ENCODE assay signal across 8 cellular contexts in genomic region chr12:31027006-31027405, GRCh38. TPM values are rescaled to one million over a fixed set of nuclear protein-coding genes. Genes with fewer than 3 reads are reported as not detected.
DNase-seq lines count a peak whose midpoint lies in the region; TF ChIP-seq lines count a peak whose summit lies in the region.
"Not testable (repeated sequence)": the region's sequence is repeated elsewhere in the genome, so short reads cannot be mapped to it uniquely, and the experiment has no call there.

No MANE protein-coding gene starts in this region.

- not testable (repeated sequence) for H3K4me2 ChIP-seq in OCI-LY1 (ENCODE audit: low read length); PC-9; neuronal stem cell (ENCODE audit: insufficient read depth, low read length, poor library complexity, severe bottlenecking); trophoblast cell (ENCODE audit: low read length)

- not testable (repeated sequence) for H2BK15ac ChIP-seq in neuronal stem cell (ENCODE audit: low read length)

- POLR2A ChIA-PET in HEK293 (lab: Yijun Ruan, JAX) = not testable (repeated sequence)
- POLR2A ChIA-PET in PC-9 (lab: Charles Lee; ENCODE audit: unreplicated experiment) = interaction anchor here (0.5 kb wide), 1 partner anchor 131 kb away, joined by 4 read pairs; no protein-coding TSS in a partner anchor

- H3K18ac ChIP-seq in neuronal stem cell (ENCODE audit: low read length); trophoblast cell (ENCODE audit: low read length): not testable (repeated sequence)

- BruUV-seq in PC-9 (replicated peaks; lab: Mats Ljungman, UMichigan) = not testable (repeated sequence)

- not testable (repeated sequence) for H4K20me1 ChIP-seq in OCI-LY1 (ENCODE audit: insufficient read depth, low read length); PC-9 (ENCODE audit: insufficient read depth)

- H3K4me3 ChIP-seq in HEK293 (ENCODE audit: low read depth, low read length); OCI-LY1 (ENCODE audit: low read depth, low read length, poor library complexity, severe bottlenecking); PC-9; neuronal stem cell (ENCODE audit: low read length in 2 of 2); trophoblast cell (ENCODE audit: low read depth, low read length); vagina: not testable (repeated sequence)

- H3K79me2 ChIP-seq in OCI-LY1 (ENCODE audit: insufficient read depth, low read length); PC-9 (ENCODE audit: low read depth); trophoblast cell (ENCODE audit: control insufficient read depth, insufficient read depth, low read length, poor library complexity): not testable (repeated sequence)

- TF ChIP-seq CTCF in HEK293 (tag by site-specific recombination; IDR thresholded peaks at IDR 0.05); OCI-LY1 (IDR thresholded peaks at IDR 0.05; ENCODE audit: low read length); PC-9 (conservative IDR thresholded peaks at IDR 0.05); vagina (IDR thresholded peaks at IDR 0.05): not testable (repeated sequence)

- H3K4ac ChIP-seq in neuronal stem cell (ENCODE audit: low read length); trophoblast cell (ENCODE audit: low read depth, low read length): not testable (repeated sequence)

- not testable (repeated sequence) for H2AK5ac ChIP-seq in neuronal stem cell (ENCODE audit: low read depth, low read length); trophoblast cell (ENCODE audit: low read length)

- H3K9me3 ChIP-seq in HEK293 (ENCODE audit: control insufficient read depth, insufficient read depth, low read depth, low read length); OCI-LY1 (ENCODE audit: low read length); neuronal stem cell (replicated peaks in 1 of 2; ENCODE audit: control insufficient read depth in 2 of 2, insufficient read depth in 1 of 2, low read depth in 1 of 2, low read length in 2 of 2); trophoblast cell (ENCODE audit: insufficient read depth, low read depth, low read length); vagina: not testable (repeated sequence)
- peaks cover 10% of the 10 kb centered on the region for H3K9me3 ChIP-seq in PC-9 (ENCODE audit: insufficient read depth, low read depth)

- not testable (repeated sequence) for H3K9me2 ChIP-seq in OCI-LY1 (ENCODE audit: low read depth, low read length); PC-9 (ENCODE audit: insufficient read depth)

- not testable (repeated sequence) for H3K23ac ChIP-seq in neuronal stem cell (ENCODE audit: low read depth, low read length, poor library complexity); trophoblast cell (ENCODE audit: low read length)

- H2BK120ac ChIP-seq in neuronal stem cell (ENCODE audit: low read depth, low read length); trophoblast cell (ENCODE audit: insufficient read depth, low read length, poor library complexity): not testable (repeated sequence)

- not testable (repeated sequence) for H3K79me1 ChIP-seq in neuronal stem cell (ENCODE audit: low read depth, low read length); trophoblast cell (ENCODE audit: low read length)

- H4K12ac ChIP-seq in trophoblast cell (ENCODE audit: low read depth, low read length) = not testable (repeated sequence)

- not testable (repeated sequence) for H3K9ac ChIP-seq in OCI-LY1 (ENCODE audit: low read length); neuronal stem cell (ENCODE audit: low read depth, low read length, poor library complexity); trophoblast cell (ENCODE audit: low read length)

- no CpG with 5 or more reads among the region's 5 CpGs for WGBS in neuronal stem cell (ENCODE audit: extremely low coverage in 2 of 2, insufficient read length in 2 of 2, insufficient replicate concordance in 1 of 2), 2 donors
- WGBS in trophoblast cell (ENCODE audit: extremely low coverage, insufficient coverage, insufficient read length) = no CpG with 5 or more reads among the region's 5 CpGs

- TF ChIP-seq POLR2A in vagina (IDR thresholded peaks at IDR 0.05) = not testable (repeated sequence)

- H3K27me3 ChIP-seq in OCI-LY1 (ENCODE audit: insufficient read depth, low read length); PC-9 (ENCODE audit: insufficient read depth, low read depth); neuronal stem cell (ENCODE audit: control insufficient read depth in 3 of 3, insufficient read depth in 3 of 3, low read depth in 1 of 3, low read length in 3 of 3); trophoblast cell (ENCODE audit: insufficient read depth, low read length); vagina: not testable (repeated sequence)

- intact Hi-C loops in PC-9 (cut with micrococcal nuclease; ENCODE audit: unreplicated experiment); vagina (cut with DNase I): not testable (repeated sequence)

- H3K4me1 ChIP-seq in HEK293 (ENCODE audit: control insufficient read depth, insufficient read depth, low read length); neuronal stem cell (ENCODE audit: control insufficient read depth in 2 of 2, insufficient read depth in 1 of 2, low read depth in 1 of 2, low read length in 2 of 2); trophoblast cell (ENCODE audit: control insufficient read depth in 1 of 2, insufficient read depth in 2 of 2, low read length in 2 of 2); vagina: not testable (repeated sequence)
- H3K4me1 ChIP-seq in OCI-LY1 (ENCODE audit: insufficient read depth, low read length, severe bottlenecking) = peaks cover 86% of the 10 kb centered on the region
- H3K4me1 ChIP-seq in PC-9 (replicated peaks; ENCODE audit: insufficient read depth) = peaks cover 45% of the 10 kb centered on the region

- CTCF ChIA-PET in HEK293 (lab: Yijun Ruan, JAX); PC-9 (lab: Charles Lee): not testable (repeated sequence)

- DNase-seq in PC-9 (peak; percentile 35 to 62), ecto neural progenitor cell (ENCODE audit: low spot score) (peak; percentile 30), islet precursor cell (peak; percentile 53), trophoblast cell (peak; percentile 82 to 84), vagina (ENCODE audit: extremely low spot score in 2 of 2) (peak; percentile 25 to 34)
- DNase-seq in neuronal stem cell (ENCODE audit: low spot score) = not testable (repeated sequence)

- not testable (repeated sequence) for H3K36me3 ChIP-seq in HEK293 (ENCODE audit: control insufficient read depth in 2 of 2, insufficient read depth in 1 of 2, low read length in 2 of 2); OCI-LY1 (ENCODE audit: insufficient read depth, low read length); PC-9 (ENCODE audit: low read depth); neuronal stem cell (replicated peaks in 1 of 2; ENCODE audit: control insufficient read depth in 2 of 2, insufficient read depth in 2 of 2, low read length in 2 of 2); trophoblast cell (ENCODE audit: control insufficient read depth in 1 of 2, insufficient read depth in 2 of 2, low read length in 2 of 2); vagina

- not testable (repeated sequence) for H2BK5ac ChIP-seq in neuronal stem cell (ENCODE audit: low read length); trophoblast cell (ENCODE audit: low read depth, low read length, poor library complexity)

- not testable (repeated sequence) for H4K91ac ChIP-seq in neuronal stem cell (ENCODE audit: low read depth, low read length, poor library complexity); trophoblast cell (ENCODE audit: low read depth, low read length)

- H3K27ac ChIP-seq in HEK293 (ENCODE audit: extremely low read depth, low read depth, low read length); neuronal stem cell (replicated peaks; ENCODE audit: low read length); trophoblast cell (ENCODE audit: low read depth, low read length); vagina: not testable (repeated sequence)
- H3K27ac ChIP-seq in OCI-LY1 (ENCODE audit: low read depth, low read length, poor library complexity, severe bottlenecking) = peak overlapping the region; percentile 86
- peak overlapping the region; percentile 49; the same call in 1 of the 2 replicates for H3K27ac ChIP-seq in PC-9

- H3K14ac ChIP-seq in neuronal stem cell (ENCODE audit: low read length); trophoblast cell (ENCODE audit: low read length): not testable (repeated sequence)

- H3F3A ChIP-seq in OCI-LY1 (ENCODE audit: insufficient read depth, low read length) = not testable (repeated sequence)
- H3F3A ChIP-seq in PC-9 (ENCODE audit: insufficient read depth, low read depth) = peaks cover 47% of the 10 kb centered on the region

- H2BK12ac ChIP-seq in neuronal stem cell (ENCODE audit: low read length); trophoblast cell (ENCODE audit: low read length): not testable (repeated sequence)

- not testable (repeated sequence) for H2AFZ ChIP-seq in OCI-LY1 (ENCODE audit: low read length); PC-9; trophoblast cell (ENCODE audit: insufficient read depth, low read length, poor library complexity)
- peak overlapping the region; percentile 37 for H2AFZ ChIP-seq in neuronal stem cell (ENCODE audit: low read length)

- not testable (repeated sequence) for H4K8ac ChIP-seq in neuronal stem cell (ENCODE audit: low read depth, low read length); trophoblast cell (ENCODE audit: low read depth, low read length)

TF ChIP-seq in HEK293, 187 proteins besides CTCF, POLR2A, EP300 and RAD21:
- TF ChIP-seq ZNF544 (tag by site-specific recombination; IDR thresholded peaks at IDR 0.05) = 0 out of 2 replicates have a peak, but pooled peaks have one; percentile 45

RNA-seq across cellular contexts. Expression of gene DDX11, which starts 46.7 kb away (rescaled TPM):
- 191 and 196 TPM in 2 replicates for total RNA-seq in PC-9 (2021)
- 36.0 TPM for polyA plus RNA-seq in neuronal stem cell (2013, experiment 1 of 2)
- 34.3 TPM for polyA plus RNA-seq in neuronal stem cell (2013, experiment 2 of 2)
- 15.4 and 16.0 TPM in 2 replicates for polyA plus RNA-seq in trophoblast cell (2013)
- total RNA-seq in vagina = 35.4 TPM
